1 cellular context compared by ENCODE assay signal in genomic region chr14:53956427-53957201, GRCh38.
A peak's percentile ranks its signal among the peaks of the same experiment; 100 is the strongest.
TF ChIP-seq lines count a peak whose summit lies in the region.

BMP4 (minus strand) TSS chr14:53956825; CDS start chr14:53952222, 4,603 bp downstream.

TF ChIP-seq in HepG2, 621 proteins besides CTCF, POLR2A, EP300 and RAD21 (continued from another document and continues in another):
- no peak for TF ChIP-seq ZBTB44 (CRISPR knock-in tag; IDR thresholded peaks at IDR 0.05)
- peak; percentile 70; the same call in 1 of the 2 replicates for TF ChIP-seq ZNF230 (CRISPR knock-in tag; IDR thresholded peaks at IDR 0.05)
- TF ChIP-seq ZBTB10 (CRISPR knock-in tag; IDR thresholded peaks at IDR 0.05; ENCODE audit: borderline replicate concordance), result 0 out of 2 replicates have a peak, but pooled peaks have one; percentile 45
- peak; percentile 62 for TF ChIP-seq IKZF4 (CRISPR knock-in tag; IDR thresholded peaks at IDR 0.05; ENCODE audit: borderline replicate concordance, low read depth, not compliant biosample characterization)
- peak; percentile 71; the same call in 1 of the 2 replicates for TF ChIP-seq ARID4A (CRISPR knock-in tag; IDR thresholded peaks at IDR 0.05; ENCODE audit: borderline replicate concordance)
- TF ChIP-seq ZFP62 (CRISPR knock-in tag; IDR thresholded peaks at IDR 0.05), result no peak
- TF ChIP-seq RCOR2 (CRISPR knock-in tag; IDR thresholded peaks at IDR 0.05), result no peak; the same call in 1 of the 2 replicates
- peak; percentile 72; the same call in 1 of the 2 replicates for TF ChIP-seq ZNF276 (CRISPR knock-in tag; IDR thresholded peaks at IDR 0.05; ENCODE audit: low read depth)
- peak; percentile 66; the same call in 1 of the 2 replicates for TF ChIP-seq ZNF101 (CRISPR knock-in tag; IDR thresholded peaks at IDR 0.05; ENCODE audit: borderline replicate concordance, low read depth)
- no peak for TF ChIP-seq ZBTB21 (CRISPR knock-in tag; IDR thresholded peaks at IDR 0.05)
- peak; percentile 62; the same call in 1 of the 2 replicates for TF ChIP-seq FLYWCH1 (CRISPR knock-in tag; IDR thresholded peaks at IDR 0.05)
- no peak; the same call in 1 of the 2 replicates for TF ChIP-seq PBX3 (CRISPR knock-in tag; IDR thresholded peaks at IDR 0.05; ENCODE audit: borderline replicate concordance)
- TF ChIP-seq ZFP90 (CRISPR knock-in tag; IDR thresholded peaks at IDR 0.05; ENCODE audit: borderline replicate concordance), result peak; percentile 87
- TF ChIP-seq ETV6 (CRISPR knock-in tag; conservative IDR thresholded peaks at IDR 0.05), result peak; percentile 66; the same call in 1 of the 2 replicates
- peak; percentile 39 for TF ChIP-seq SRSF1 (optimal IDR thresholded peaks at IDR 0.05; ENCODE audit: low read depth, low read length)
- no peak for TF ChIP-seq CEBPB (IDR thresholded peaks at IDR 0.05; ENCODE audit: borderline replicate concordance, low read depth, low read length)
- no peak for TF ChIP-seq ZNF703 (CRISPR knock-in tag; IDR thresholded peaks at IDR 0.05; ENCODE audit: borderline replicate concordance)
- peak; percentile 90 for TF ChIP-seq ZKSCAN5 (CRISPR knock-in tag; IDR thresholded peaks at IDR 0.05)
- TF ChIP-seq SRSF9 (IDR thresholded peaks at IDR 0.05; ENCODE audit: borderline replicate concordance, insufficient read depth, low read depth, low read length, poor library complexity, severe bottlenecking), result no peak
- no peak for TF ChIP-seq TGIF2 (CRISPR knock-in tag; IDR thresholded peaks at IDR 0.05)
- TF ChIP-seq ARID2 (CRISPR knock-in tag; IDR thresholded peaks at IDR 0.05; ENCODE audit: borderline replicate concordance), result peak; percentile 87
- TF ChIP-seq HHEX (CRISPR knock-in tag; IDR thresholded peaks at IDR 0.05), result no peak
- TF ChIP-seq NFRKB (IDR thresholded peaks at IDR 0.05), result no peak
- TF ChIP-seq ZNF260 (CRISPR knock-in tag; IDR thresholded peaks at IDR 0.05; ENCODE audit: borderline replicate concordance, low read depth), result no peak
- TF ChIP-seq KLF12 (CRISPR knock-in tag; IDR thresholded peaks at IDR 0.05; ENCODE audit: borderline replicate concordance), result no peak
- TF ChIP-seq HBP1 (CRISPR knock-in tag; IDR thresholded peaks at IDR 0.05; ENCODE audit: low read depth), result peak; percentile 50; the same call in 1 of the 2 replicates
- TF ChIP-seq BRD4 (CRISPR knock-in tag; IDR thresholded peaks at IDR 0.05), result peak; percentile 79; the same call in 1 of the 2 replicates
- TF ChIP-seq MTA1 (CRISPR knock-in tag; IDR thresholded peaks at IDR 0.05; ENCODE audit: borderline replicate concordance), result peak; percentile 93; the same call in 1 of the 2 replicates
- no peak for TF ChIP-seq RBM22 (optimal IDR thresholded peaks at IDR 0.05; ENCODE audit: low read length)
- TF ChIP-seq ZNF879 (CRISPR knock-in tag; IDR thresholded peaks at IDR 0.05), result 0 out of 2 replicates have a peak, but pooled peaks have one; percentile 42
- TF ChIP-seq TOPORS (CRISPR knock-in tag; IDR thresholded peaks at IDR 0.05), result peak; percentile 63; the same call in 1 of the 2 replicates
- peak; percentile 92 for TF ChIP-seq DRAP1 (CRISPR knock-in tag; IDR thresholded peaks at IDR 0.05)
- no peak for TF ChIP-seq TBL1XR1 (IDR thresholded peaks at IDR 0.05; ENCODE audit: borderline replicate concordance, low read length, partially characterized antibody)
- TF ChIP-seq ZNF343 (CRISPR knock-in tag; IDR thresholded peaks at IDR 0.05), result peak; percentile 24; the same call in 1 of the 2 replicates
- TF ChIP-seq BORCS8-MEF2B (CRISPR knock-in tag; IDR thresholded peaks at IDR 0.05), result peak; percentile 81
- TF ChIP-seq ZNF326 (CRISPR knock-in tag; IDR thresholded peaks at IDR 0.05; ENCODE audit: borderline replicate concordance), result no peak
- peak; percentile 71 for TF ChIP-seq HDAC2 (CRISPR knock-in tag; IDR thresholded peaks at IDR 0.05)
- peak; percentile 91 for TF ChIP-seq ZGPAT (CRISPR knock-in tag; IDR thresholded peaks at IDR 0.05)
- TF ChIP-seq ELF1 (CRISPR knock-in tag; IDR thresholded peaks at IDR 0.05), result peak; percentile 90
- TF ChIP-seq ZMAT5 (CRISPR knock-in tag; IDR thresholded peaks at IDR 0.05; ENCODE audit: borderline replicate concordance, low read depth), result no peak
- peak; percentile 92; the same call in 1 of the 2 replicates for TF ChIP-seq ZSCAN5A (CRISPR knock-in tag; IDR thresholded peaks at IDR 0.05; ENCODE audit: borderline replicate concordance)
- TF ChIP-seq RFX3 (CRISPR knock-in tag; IDR thresholded peaks at IDR 0.05), result no peak
- TF ChIP-seq TARDBP (CRISPR knock-in tag; IDR thresholded peaks at IDR 0.05), result peak; percentile 88
- peak; percentile 64; the same call in 1 of the 2 replicates for TF ChIP-seq MIER3 (CRISPR knock-in tag; IDR thresholded peaks at IDR 0.05; ENCODE audit: borderline replicate concordance)
